8 cellular contexts compared by ENCODE assay signal in the genomic region with DNA sequence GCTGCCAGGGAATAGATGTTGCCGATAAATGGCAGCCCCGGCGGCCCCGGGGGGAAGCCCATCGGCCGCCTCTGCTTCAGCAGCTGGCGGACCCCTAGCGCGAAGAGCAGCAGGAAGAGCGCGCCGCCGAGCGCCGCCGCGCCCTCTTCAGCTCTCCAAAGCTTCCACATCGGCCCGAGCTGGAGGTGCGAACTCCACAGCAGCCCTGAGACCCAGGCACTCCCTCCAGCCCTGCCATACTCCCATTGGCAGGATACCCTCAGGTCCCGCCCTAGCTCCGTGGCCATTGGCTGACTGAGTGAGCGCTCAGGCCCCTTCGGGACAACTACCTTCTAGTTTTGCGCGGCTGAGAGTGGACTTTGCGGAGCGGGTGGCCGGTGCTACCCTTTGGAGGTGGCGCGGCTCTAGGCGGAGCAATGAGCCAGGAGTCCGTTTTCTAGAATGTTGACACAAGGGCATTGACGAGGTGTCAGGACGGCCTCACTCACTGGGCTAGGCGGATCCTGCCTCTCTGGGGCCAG. TPM values are rescaled to one million over a fixed set of nuclear protein-coding genes. Genes with fewer than 3 reads are reported as not detected.
DNase-seq lines count a peak whose midpoint lies in the region; ATAC-seq and TF ChIP-seq lines count a peak whose summit lies in the region.

A gene with protein sequence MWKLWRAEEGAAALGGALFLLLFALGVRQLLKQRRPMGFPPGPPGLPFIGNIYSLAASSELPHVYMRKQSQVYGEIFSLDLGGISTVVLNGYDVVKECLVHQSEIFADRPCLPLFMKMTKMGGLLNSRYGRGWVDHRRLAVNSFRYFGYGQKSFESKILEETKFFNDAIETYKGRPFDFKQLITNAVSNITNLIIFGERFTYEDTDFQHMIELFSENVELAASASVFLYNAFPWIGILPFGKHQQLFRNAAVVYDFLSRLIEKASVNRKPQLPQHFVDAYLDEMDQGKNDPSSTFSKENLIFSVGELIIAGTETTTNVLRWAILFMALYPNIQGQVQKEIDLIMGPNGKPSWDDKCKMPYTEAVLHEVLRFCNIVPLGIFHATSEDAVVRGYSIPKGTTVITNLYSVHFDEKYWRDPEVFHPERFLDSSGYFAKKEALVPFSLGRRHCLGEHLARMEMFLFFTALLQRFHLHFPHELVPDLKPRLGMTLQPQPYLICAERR (minus strand): TSS at position 196 of the 521 bp plus-strand sequence. CDS start 26 bp downstream, at position 170.

- H3K4me1 Mint-ChIP-seq in T-helper 1 cell treated with Interleukin-12 subunit alpha and Interleukin-12 subunit beta and Interleukin-4 antibody, amounts not matched to agents 30 μg/mL and 1 μg/mL, for 36 hours (ENCODE audit: low read depth) = peaks cover 50% of the 10 kb centered on the region
- H3K4me1 Mint-ChIP-seq in progenitor cell of endocrine pancreas (ENCODE audit: low read depth) = peaks cover 9% of the 10 kb centered on the region

- peaks cover 17% of the 10 kb centered on the region for H3K36me3 Mint-ChIP-seq in T-helper 1 cell treated with Interleukin-12 subunit alpha and Interleukin-12 subunit beta and Interleukin-4 antibody, amounts not matched to agents 30 μg/mL and 1 μg/mL, for 36 hours (ENCODE audit: low read depth)
- H3K36me3 Mint-ChIP-seq in progenitor cell of endocrine pancreas (ENCODE audit: insufficient read depth) = peaks cover 5% of the 10 kb centered on the region

- TF ChIP-seq CTCF in progenitor cell of endocrine pancreas (IDR thresholded peaks at IDR 0.05; ENCODE audit: unreplicated experiment) = no peak

- no peaks in the 10 kb centered on the region for H3K4me1 ChIP-seq in urinary bladder (ENCODE audit: insufficient read depth)

- peak; percentile 52 for TF ChIP-seq POLR2A in GM15510 (IDR thresholded peaks at IDR 0.05; ENCODE audit: borderline replicate concordance, extremely low read depth, insufficient read length)

- H3K27ac Mint-ChIP-seq in T-helper 1 cell treated with Interleukin-12 subunit alpha and Interleukin-12 subunit beta and Interleukin-4 antibody, amounts not matched to agents 30 μg/mL and 1 μg/mL, for 36 hours = peak within 1 kb of the TSS; percentile 99
- peak within 1 kb of the TSS; percentile 94 for H3K27ac Mint-ChIP-seq in progenitor cell of endocrine pancreas

- no peaks in the 10 kb centered on the region for H3K36me3 ChIP-seq in urinary bladder (ENCODE audit: insufficient read depth)

- peak within 1 kb of the TSS; percentile 65 for H3K4me3 ChIP-seq in urinary bladder (ENCODE audit: low read depth, low read length)

- H3K4me3 Mint-ChIP-seq in T-helper 1 cell treated with Interleukin-12 subunit alpha and Interleukin-12 subunit beta and Interleukin-4 antibody, amounts not matched to agents 30 μg/mL and 1 μg/mL, for 36 hours = peak within 1 kb of the TSS; percentile 95
- H3K4me3 Mint-ChIP-seq in progenitor cell of endocrine pancreas (ENCODE audit: low read depth) = peak within 1 kb of the TSS; percentile 89

- H3K27me3 Mint-ChIP-seq in T-helper 1 cell treated with Interleukin-12 subunit alpha and Interleukin-12 subunit beta and Interleukin-4 antibody, amounts not matched to agents 30 μg/mL and 1 μg/mL, for 36 hours (ENCODE audit: low read depth) = no peaks in the 10 kb centered on the region
- H3K27me3 Mint-ChIP-seq in progenitor cell of endocrine pancreas = peaks cover 12% of the 10 kb centered on the region

- DNase-seq in NCI-H146 treated with DMSO at 0.1 percent for 48 hours (lab: John Stamatoyannopoulos, UW; ENCODE audit: unreplicated experiment) = peak; percentile 3
- DNase-seq in amniotic stem cell (lab: John Stamatoyannopoulos, UW) = peak; percentile 81
- peak; percentile 96 for DNase-seq in left cardiac atrium
- DNase-seq in progenitor cell of endocrine pancreas (ENCODE audit: low spot score, unreplicated experiment) = peak; percentile 86

- under 1% methylated on average over 36 of the region's 36 CpGs for WGBS in urinary bladder

- intact Hi-C loops in left cardiac atrium (cut with DNase I) = loop anchor here in 1 of 2 donors (5.0 to 10.0 kb wide), 2 partner anchors 247 to 370 kb away; a partner anchor contains a TSS

- ATAC-seq in HG02884 (IDR thresholded peaks at IDR 0.05; ENCODE audit: unreplicated experiment) = peak; percentile 90
- peak; percentile 98 to 99 for ATAC-seq in left cardiac atrium

- peak within 1 kb of the TSS; percentile 86 for H3K27ac ChIP-seq in urinary bladder (ENCODE audit: low read depth)

- no peaks in the 10 kb centered on the region for H3K9me3 Mint-ChIP-seq in T-helper 1 cell treated with Interleukin-12 subunit alpha and Interleukin-12 subunit beta and Interleukin-4 antibody, amounts not matched to agents 30 μg/mL and 1 μg/mL, for 36 hours
- peaks cover 4% of the 10 kb centered on the region for H3K9me3 Mint-ChIP-seq in progenitor cell of endocrine pancreas (ENCODE audit: low read depth)

RNA-seq across cellular contexts. Expression of the gene that starts here (rescaled TPM):
- 10 to 100 TPM in 1 of 2 donors, 1 to 10 TPM in 1; 7.8 to 10.1 TPM for total RNA-seq in left cardiac atrium
- 13.4 and 14.9 TPM in 2 replicates for total RNA-seq in progenitor cell of endocrine pancreas
- 31.4 TPM for total RNA-seq in urinary bladder
- polyA plus RNA-seq in urinary bladder = 11.5 TPM

Comparison
In these comparisons a context has a peak if more than half of its experiments do, and no peak if none do; other contexts are left out.
1. Peak in every context shown above with its lines: DNase-seq, ATAC-seq, H3K4me3 ChIP-seq and H3K27ac ChIP-seq.
2. DNase-seq: peak in every context shown above with its lines; median percentile 96 in left cardiac atrium; 86 in progenitor cell of endocrine pancreas; 81 in amniotic stem cell; 3 in NCI-H146 treated with DMSO at 0.1 percent for 48 hours.